ENCODE assay signal across 18 cellular contexts in genomic region chr4:3527914-3528876, GRCh38. TPM values are rescaled to one million over a fixed set of nuclear protein-coding genes. Genes with fewer than 3 reads are reported as not detected.
A peak's percentile ranks its signal among the peaks of the same experiment; 100 is the strongest.
DNase-seq lines count a peak whose midpoint lies in the region; ATAC-seq and TF ChIP-seq lines count a peak whose summit lies in the region.
"Had no signal": no experiment of that assay in that cellular context is flagged by ENCODE, and none has a peak within 500 bp of the region (broad histone marks: within the 10 kb centered on the region; RNA-seq: fewer than 3 reads in every experiment).

No MANE protein-coding gene starts in this region.

- intact Hi-C loops in sciatic nerve (cut with DNase I) = no loop called here

- no peak for ATAC-seq in sciatic nerve

- DNase-seq in hepatocyte (ENCODE audit: low spot score) (peak; percentile 3), sciatic nerve (ENCODE audit: low spot score) (peak; percentile 54), NCI-H128 (lab: John Stamatoyannopoulos, UW; ENCODE audit: unreplicated experiment) (no peak), AG08395 (ENCODE audit: low spot score) (no peak), brain microvascular endothelial cell (no peak)
- DNase-seq: activated CD4-positive, alpha-beta T cell treated with anti-CD3 and anti-CD28 coated beads for 4 hours; activated T-cell treated with anti-CD3 and anti-CD28 coated beads, Interleukin-2, amount 50 U/mL, for 48 hours; GDM1; HFFc6; mesenchymal stem cell; NCI-H187; NCI-H69; retina; stimulated activated CD4-positive, alpha-beta T cell treated with anti-CD3 and anti-CD28 coated beads, Interleukin-4, amount 100 ng/mL, for 24 hours; stimulated activated naive CD4-positive, alpha-beta T cell had no signal

- peak overlapping the region in 6 of 10 experiments; percentile 25 to 94 (median 56); a peak in 9 of 20 replicates for H3K4me3 ChIP-seq in BLaER1 treated with 17β-estradiol and CSF1 and Interleukin-3, amounts not matched to agents 10 nM and 100 nM
- no peak overlapping the region for H3K4me3 ChIP-seq in HEK293 (ENCODE audit: low read depth, low read length)
- H3K4me3 ChIP-seq in hepatocyte = no peak overlapping the region
- H3K4me3 ChIP-seq in brain microvascular endothelial cell (ENCODE audit: low read depth, low read length) = no peak overlapping the region
- H3K4me3 ChIP-seq: ascending aorta had no signal

- peaks cover 26 to 68% (median 47%) of the 10 kb centered on the region in 11 experiments for H3K36me3 ChIP-seq in BLaER1 treated with 17β-estradiol and CSF1 and Interleukin-3, amounts not matched to agents 10 nM and 100 nM
- H3K36me3 ChIP-seq in HEK293 (ENCODE audit: control insufficient read depth in 2 of 2, insufficient read depth in 1 of 2, low read length in 2 of 2) (peaks cover 0 to 68% of the 10 kb centered on the region in 2 experiments; a peak in 2 of 3 replicates), hepatocyte (replicated peaks; ENCODE audit: insufficient read depth, low read depth) (no peaks in the 10 kb centered on the region), brain microvascular endothelial cell (replicated peaks) (peaks cover 10% of the 10 kb centered on the region)

- peaks cover 75 to 89% (median 86%) of the 10 kb centered on the region in 11 experiments for H4K20me1 ChIP-seq in BLaER1 treated with 17β-estradiol and CSF1 and Interleukin-3, amounts not matched to agents 10 nM and 100 nM
- H4K20me1 ChIP-seq in hepatocyte (ENCODE audit: insufficient read depth, poor library complexity, severe bottlenecking) = peaks cover 55% of the 10 kb centered on the region

- H3K27ac ChIP-seq in BLaER1 treated with 17β-estradiol and CSF1 and Interleukin-3, amounts not matched to agents 10 nM and 100 nM = peak overlapping the region in 9 of 11 experiments; percentile 44 to 91 (median 81); a peak in 18 of 22 replicates
- H3K27ac ChIP-seq in HEK293 (ENCODE audit: extremely low read depth, low read depth, low read length) (no peak overlapping the region), hepatocyte (no peak overlapping the region), brain microvascular endothelial cell (no peak overlapping the region)
- H3K27ac ChIP-seq: ascending aorta had no signal

- H2AFZ ChIP-seq in hepatocyte = no peak overlapping the region

- peaks cover 0 to 6% (median 0%) of the 10 kb centered on the region in 11 experiments; a peak in 5 of 22 replicates for H3K27me3 ChIP-seq in BLaER1 treated with 17β-estradiol and CSF1 and Interleukin-3, amounts not matched to agents 10 nM and 100 nM
- H3K27me3 ChIP-seq in hepatocyte (no peaks in the 10 kb centered on the region), brain microvascular endothelial cell (replicated peaks) (no peaks in the 10 kb centered on the region)
- H3K27me3 ChIP-seq: ascending aorta had no signal

- peak overlapping the region; percentile 18 to 90 (median 75); a peak in 19 of 22 replicates for H3K9ac ChIP-seq in BLaER1 treated with 17β-estradiol and CSF1 and Interleukin-3, amounts not matched to agents 10 nM and 100 nM

- H3K9me2 ChIP-seq in hepatocyte (replicated peaks; ENCODE audit: insufficient read depth) = no peaks in the 10 kb centered on the region

- 93% methylated on average over 27 of the region's 27 CpGs for WGBS in hepatocyte (ENCODE audit: low lambda C conversion rate, missing lambda C conversion rate)

- TF ChIP-seq CTCF in HEK293 (tag by site-specific recombination; IDR thresholded peaks at IDR 0.05) = no peak
- no peak for TF ChIP-seq CTCF in hepatocyte (IDR thresholded peaks at IDR 0.05; ENCODE audit: poor library complexity)
- no peak for TF ChIP-seq CTCF in brain microvascular endothelial cell (IDR thresholded peaks at IDR 0.05; ENCODE audit: low read depth, low read length, missing control alignments)

- H3K79me2 ChIP-seq in hepatocyte = peaks cover 62% of the 10 kb centered on the region

- H3K4me1 ChIP-seq in BLaER1 treated with 17β-estradiol and CSF1 and Interleukin-3, amounts not matched to agents 10 nM and 100 nM = peaks cover 57 to 85% (median 81%) of the 10 kb centered on the region in 10 experiments
- H3K4me1 ChIP-seq in HEK293 (ENCODE audit: control insufficient read depth, insufficient read depth, low read length) = peaks cover 3% of the 10 kb centered on the region; the same call in 1 of the 2 replicates
- peaks cover 13% of the 10 kb centered on the region for H3K4me1 ChIP-seq in hepatocyte (ENCODE audit: insufficient read depth)

- POLR2A ChIA-PET in HEK293 (lab: Yijun Ruan, JAX) = no interaction called here

- H3K9me3 ChIP-seq in BLaER1 treated with 17β-estradiol and CSF1 and Interleukin-3, amounts not matched to agents 10 nM and 100 nM (replicated peaks in 1 of 11) = no peaks in the 10 kb centered on the region
- H3K9me3 ChIP-seq in HEK293 (ENCODE audit: control insufficient read depth, insufficient read depth, low read depth, low read length) (no peaks in the 10 kb centered on the region), hepatocyte (ENCODE audit: low read depth) (no peaks in the 10 kb centered on the region)
- H3K9me3 ChIP-seq: ascending aorta had no signal

- CTCF ChIA-PET in HEK293 (lab: Yijun Ruan, JAX) = no interaction called here

- in situ Hi-C loops in brain microvascular endothelial cell (cut with HindIII; ENCODE audit: low pct_ligation_motif_present, low sequenced_read_pairs) = no loop called here

- peak overlapping the region; percentile 91 to 100 (median 99) for H3K4me2 ChIP-seq in BLaER1 treated with 17β-estradiol and CSF1 and Interleukin-3, amounts not matched to agents 10 nM and 100 nM
- H3K4me2 ChIP-seq in hepatocyte = no peak overlapping the region

TF ChIP-seq in HEK293, 187 proteins besides CTCF, POLR2A, EP300 and RAD21:
- no peak for TF ChIP-seq ZNF654 (tag by site-specific recombination; IDR thresholded peaks at IDR 0.05; ENCODE audit: low read depth)
- TF ChIP-seq HIC1 (tag by site-specific recombination; IDR thresholded peaks at IDR 0.05) = 0 out of 2 replicates have a peak, but pooled peaks have one; percentile 15

RNA-seq across cellular contexts. Expression of gene LRPAP1, which starts 4.0 kb away (rescaled TPM):
- total RNA-seq in hepatocyte (184 and 191 TPM in 2 replicates), sciatic nerve (105 TPM)
- polyA plus RNA-seq in hepatocyte = 299 and 379 TPM in 2 replicates

Comparison
In these comparisons a context has a peak if more than half of its experiments do, and no peak if none do; other contexts are left out.
1. H3K27ac ChIP-seq: peak in BLaER1 treated with 17β-estradiol and CSF1 and Interleukin-3, amounts not matched to agents 10 nM and 100 nM (9 of 11); none in HEK293 (single experiment), hepatocyte (single experiment) and brain microvascular endothelial cell (single experiment).
2. H3K4me3 ChIP-seq: peak in BLaER1 treated with 17β-estradiol and CSF1 and Interleukin-3, amounts not matched to agents 10 nM and 100 nM (6 of 10); none in HEK293 (single experiment), hepatocyte (single experiment) and brain microvascular endothelial cell (single experiment).
3. DNase-seq: peak in hepatocyte (single experiment) and sciatic nerve (single experiment); none in NCI-H128 (single experiment), AG08395 (single experiment) and brain microvascular endothelial cell (single experiment).